ENCODE assay signal across 8 cellular contexts in genomic region chr20:49935746-49936152, GRCh38. TPM values are rescaled to one million over a fixed set of nuclear protein-coding genes. Genes with fewer than 3 reads are reported as not detected.
DNase-seq lines count a peak whose midpoint lies in the region; FAIRE-seq and TF ChIP-seq lines count a peak whose summit lies in the region.

No MANE protein-coding gene starts in this region.

- no peaks in the 10 kb centered on the region for H3K9me3 Mint-ChIP-seq in activated CD4-positive, alpha-beta T cell treated with anti-CD3 and anti-CD28 coated beads, Interleukin-2, amount 10 ng/mL, durations not matched to agents 24 days and 14 days

- H3K4me3 Mint-ChIP-seq in activated CD4-positive, alpha-beta T cell treated with anti-CD3 and anti-CD28 coated beads, Interleukin-2, amount 10 ng/mL, durations not matched to agents 24 days and 14 days, result peak overlapping the region; percentile 53

- peaks cover 19% of the 10 kb centered on the region for H3K36me3 Mint-ChIP-seq in activated CD4-positive, alpha-beta T cell treated with anti-CD3 and anti-CD28 coated beads, Interleukin-2, amount 10 ng/mL, durations not matched to agents 24 days and 14 days (ENCODE audit: low read depth)

- FAIRE-seq in urothelium cell line (lab: Jason Lieb, UNC), result no peak

- H3K36me3 ChIP-seq in iPS-15b (ENCODE audit: control insufficient read depth, insufficient read depth, low read length), result no peaks in the 10 kb centered on the region
- no peaks in the 10 kb centered on the region for H3K36me3 ChIP-seq in suprapubic skin

- DNase-seq in activated CD4-positive, alpha-beta T cell treated with anti-CD3 and anti-CD28 coated beads, Interleukin-2, amount 10 ng/mL, durations not matched to agents 24 days and 14 days, result no peak
- no peak for DNase-seq in activated CD4-positive, alpha-beta T cell treated with anti-CD3 and anti-CD28 coated beads, Interleukin-2, amount 50 U/mL, for 48 hours
- no peak for DNase-seq in suprapubic skin (ENCODE audit: low spot score in 2 of 2)
- DNase-seq in urothelium cell line (ENCODE audit: low spot score), result no peak
- DNase-seq in activated CD4-positive, CD25-positive, alpha-beta regulatory T cell (lab: John Stamatoyannopoulos, UW), result no peak
- no peak for DNase-seq in GM03348 (ENCODE audit: low spot score)

- H3K27me3 ChIP-seq in iPS-15b (ENCODE audit: control insufficient read depth, insufficient read depth, low read length), result no peaks in the 10 kb centered on the region
- H3K27me3 ChIP-seq in suprapubic skin, result no peaks in the 10 kb centered on the region

- no peak for TF ChIP-seq EP300 in suprapubic skin (IDR thresholded peaks at IDR 0.05)

- no peak overlapping the region for H3K9ac ChIP-seq in iPS-15b (ENCODE audit: low read depth, low read length)

- peak overlapping the region; percentile 90 for H3K27ac ChIP-seq in suprapubic skin

- intact Hi-C loops in activated CD4-positive, alpha-beta T cell treated with anti-CD3 and anti-CD28 coated beads, Interleukin-2, amount 10 ng/mL, durations not matched to agents 24 days and 14 days (cut with micrococcal nuclease), result loop anchor here (2.0 to 5.0 kb wide), 2 partner anchors 21 to 393 kb away; partner anchors contain the start of gene SPATA2

- H3K4me1 Mint-ChIP-seq in activated CD4-positive, alpha-beta T cell treated with anti-CD3 and anti-CD28 coated beads, Interleukin-2, amount 10 ng/mL, durations not matched to agents 24 days and 14 days, result peaks cover 35% of the 10 kb centered on the region

- TF ChIP-seq CTCF in WI38 (IDR thresholded peaks at IDR 0.05; ENCODE audit: low read depth, low read length), result no peak
- TF ChIP-seq CTCF in suprapubic skin (IDR thresholded peaks at IDR 0.05), result no peak

- no peaks in the 10 kb centered on the region for H3K9me3 ChIP-seq in iPS-15b (ENCODE audit: control insufficient read depth, insufficient read depth, low read length)
- H3K9me3 ChIP-seq in suprapubic skin, result no peaks in the 10 kb centered on the region

- WGBS in suprapubic skin, result 17% methylated on average over 21 of the region's 21 CpGs

- H3K4me3 ChIP-seq in WI38 (ENCODE audit: low read depth, low read length) (peak overlapping the region; percentile 24; the same call in 1 of the 2 replicates), iPS-15b (ENCODE audit: low read depth, low read length) (peak overlapping the region; percentile 26), suprapubic skin (peak overlapping the region; percentile 74)

- H3K4me1 ChIP-seq in iPS-15b (ENCODE audit: control insufficient read depth, insufficient read depth, low read length) (peaks cover 10% of the 10 kb centered on the region), suprapubic skin (peaks cover 34% of the 10 kb centered on the region)

- H3K27ac Mint-ChIP-seq in activated CD4-positive, alpha-beta T cell treated with anti-CD3 and anti-CD28 coated beads, Interleukin-2, amount 10 ng/mL, durations not matched to agents 24 days and 14 days, result no peak overlapping the region

- no peaks in the 10 kb centered on the region for H3K27me3 Mint-ChIP-seq in activated CD4-positive, alpha-beta T cell treated with anti-CD3 and anti-CD28 coated beads, Interleukin-2, amount 10 ng/mL, durations not matched to agents 24 days and 14 days

- no peak for TF ChIP-seq POLR2A in suprapubic skin (IDR thresholded peaks at IDR 0.05)

RNA-seq across cellular contexts. Expression of gene RNF114, which starts 0.4 kb away (rescaled TPM):
- 60.1 and 69.3 TPM in 2 replicates for total RNA-seq in activated CD4-positive, alpha-beta T cell treated with anti-CD3 and anti-CD28 coated beads, Interleukin-2, amount 10 ng/mL, durations not matched to agents 24 days and 14 days
- total RNA-seq in suprapubic skin, result 100 to 1,000 TPM; 134 to 150 (median 138) TPM

RNA-seq across cellular contexts. Expression of gene SPATA2, which starts 20.4 kb away (rescaled TPM):
- 8.8 and 9.9 TPM in 2 replicates for total RNA-seq in activated CD4-positive, alpha-beta T cell treated with anti-CD3 and anti-CD28 coated beads, Interleukin-2, amount 10 ng/mL, durations not matched to agents 24 days and 14 days
- 1 to 10 TPM; 7.3 to 9.3 (median 8.7) TPM for total RNA-seq in suprapubic skin

RNA-seq across cellular contexts. Expression of gene SNAI1, which starts 47.0 kb away (rescaled TPM):
- total RNA-seq in activated CD4-positive, alpha-beta T cell treated with anti-CD3 and anti-CD28 coated beads, Interleukin-2, amount 10 ng/mL, durations not matched to agents 24 days and 14 days, result 1.6 and 2.3 TPM in 2 replicates
- total RNA-seq in suprapubic skin, result 1 to 10 TPM in 3 of 4 donors, under 1 TPM in 1; 0.56 to 4.1 (median 1.4) TPM

Comparison
In these comparisons a context has a peak if more than half of its experiments do, and no peak if none do; other contexts are left out.
1. H3K4me3 ChIP-seq: peak in every context shown above with its lines; median percentile 74 in suprapubic skin; 26 in iPS-15b; 24 in WI38.